Comparison of ENCODE assay signal across 9 cellular contexts in the genomic region with DNA sequence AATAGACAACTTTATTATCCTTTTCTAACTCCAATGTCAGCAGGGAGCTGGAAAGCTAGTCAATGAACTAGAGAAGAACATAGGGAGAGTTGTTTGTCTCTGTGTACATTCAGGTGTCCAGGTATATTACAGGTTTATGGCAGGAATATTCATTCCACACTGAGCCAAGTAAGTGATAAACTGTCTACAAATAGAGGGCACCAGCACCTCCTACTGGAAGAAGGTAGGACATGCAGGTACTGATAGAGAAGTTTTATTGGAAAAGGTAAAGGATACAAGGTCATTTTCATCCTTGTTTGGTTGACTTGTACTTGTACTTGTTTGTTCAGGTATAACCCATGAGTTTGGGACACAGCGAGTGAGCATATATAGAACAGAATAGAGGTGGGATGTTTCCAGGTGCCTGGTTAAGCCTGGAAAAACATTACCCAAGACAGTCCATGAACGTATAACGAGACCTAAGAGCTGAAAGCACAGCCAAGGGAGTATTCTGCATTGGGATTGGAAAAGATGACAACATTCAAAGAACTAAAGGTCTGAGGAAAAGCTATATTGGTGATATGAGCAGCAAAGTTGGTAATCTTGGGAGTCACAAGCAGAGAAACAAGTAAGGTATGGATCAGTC.
DNase-seq lines count a peak whose midpoint lies in the region; ATAC-seq and TF ChIP-seq lines count a peak whose summit lies in the region.
"Had no signal": no experiment of that assay in that cellular context is flagged by ENCODE, and none has a peak within 500 bp of the region (broad histone marks: within the 10 kb centered on the region; RNA-seq: fewer than 3 reads in every experiment).

No MANE protein-coding gene starts in this region.

- H3K4me3 ChIP-seq in left ventricle myocardium inferior: no peak overlapping the region
- H3K4me3 ChIP-seq in neural progenitor cell: no peak overlapping the region

- ATAC-seq in left cardiac atrium: no peak

- peak; percentile 67 for TF ChIP-seq CTCF in left ventricle myocardium inferior (IDR thresholded peaks at IDR 0.05; ENCODE audit: borderline replicate concordance)
- peak; percentile 88 for TF ChIP-seq CTCF in neural progenitor cell (IDR thresholded peaks at IDR 0.05)

- H3K27ac ChIP-seq in left ventricle myocardium inferior (replicated peaks) (no peak overlapping the region), neural progenitor cell (no peak overlapping the region)

- no peaks in the 10 kb centered on the region for H3K4me1 Mint-ChIP-seq in neural progenitor cell
- H3K4me1 Mint-ChIP-seq: central memory CD8-positive, alpha-beta T cell had no signal

- H3K4me1 ChIP-seq in left ventricle myocardium inferior (no peaks in the 10 kb centered on the region), neural progenitor cell (no peaks in the 10 kb centered on the region)

- DNase-seq in left ventricle myocardium inferior (no peak), left cardiac atrium (no peak), NCI-H146 (lab: John Stamatoyannopoulos, UW) (peak; percentile 57), cerebellar cortex (ENCODE audit: low spot score) (peak; percentile 18), neural progenitor cell (ENCODE audit: low spot score) (peak; percentile 60), HuH-7.5 (ENCODE audit: low spot score) (no peak)
- no peak for DNase-seq in activated CD8-positive, alpha-beta memory T cell treated with anti-CD3 and anti-CD28 coated beads, Interleukin-2, amount 50 U/mL, for 48 hours
- DNase-seq in stimulated activated CD4-positive, alpha-beta T cell treated with anti-CD3 and anti-CD28 coated beads, Interleukin-12 subunit alpha, Interleukin-12 subunit beta, amount 100 ng/mL, for 4 hours: no peak

- H3K36me3 Mint-ChIP-seq in neural progenitor cell: no peaks in the 10 kb centered on the region

- H3K9ac ChIP-seq in neural progenitor cell: no peak overlapping the region

- H3F3A ChIP-seq in neural progenitor cell (ENCODE audit: low read depth): no peaks in the 10 kb centered on the region

- intact Hi-C loops in left ventricle myocardium inferior (cut with micrococcal nuclease) (no loop called here), left cardiac atrium (cut with DNase I) (loop anchor here in 1 of 2 donors (5.0 kb wide), 1 partner anchor 57 kb away; no protein-coding TSS in a partner anchor)

- no peak overlapping the region for H3K4me2 ChIP-seq in neural progenitor cell

- H3K36me3 ChIP-seq in left ventricle myocardium inferior: no peaks in the 10 kb centered on the region
- no peaks in the 10 kb centered on the region for H3K36me3 ChIP-seq in neural progenitor cell

- no peaks in the 10 kb centered on the region for H3K27me3 ChIP-seq in left ventricle myocardium inferior (ENCODE audit: low read depth)
- H3K27me3 ChIP-seq in neural progenitor cell: no peaks in the 10 kb centered on the region

- H3K4me3 Mint-ChIP-seq in neural progenitor cell: no peak overlapping the region
- H3K4me3 Mint-ChIP-seq: central memory CD8-positive, alpha-beta T cell had no signal

- H2AFZ ChIP-seq in neural progenitor cell (replicated peaks): no peak overlapping the region

- H3K9me3 ChIP-seq in left ventricle myocardium inferior (replicated peaks) (no peaks in the 10 kb centered on the region), neural progenitor cell (ENCODE audit: low read depth) (no peaks in the 10 kb centered on the region)

- no peaks in the 10 kb centered on the region for H3K79me2 ChIP-seq in neural progenitor cell (ENCODE audit: low read depth)

- H3K9me3 Mint-ChIP-seq in neural progenitor cell: no peaks in the 10 kb centered on the region
- H3K9me3 Mint-ChIP-seq: central memory CD8-positive, alpha-beta T cell had no signal

- H4K20me1 ChIP-seq in neural progenitor cell (ENCODE audit: low read depth): no peaks in the 10 kb centered on the region

- H3K27me3 Mint-ChIP-seq in neural progenitor cell (ENCODE audit: insufficient read depth, low read depth): peaks cover 6% of the 10 kb centered on the region

- H3K27ac Mint-ChIP-seq in neural progenitor cell: no peak overlapping the region

Comparison
In these comparisons a context has a peak if more than half of its experiments do, and no peak if none do; other contexts are left out.
1. DNase-seq: peak in NCI-H146 (single experiment), cerebellar cortex (single experiment) and neural progenitor cell (single experiment); none in left ventricle myocardium inferior (single experiment), left cardiac atrium (single experiment), activated CD8-positive, alpha-beta memory T cell treated with anti-CD3 and anti-CD28 coated beads, Interleukin-2, amount 50 U/mL, for 48 hours (single experiment), stimulated activated CD4-positive, alpha-beta T cell treated with anti-CD3 and anti-CD28 coated beads, Interleukin-12 subunit alpha, Interleukin-12 subunit beta, amount 100 ng/mL, for 4 hours (single experiment) and HuH-7.5 (single experiment).